Comparison of ENCODE assay signal across 9 cellular contexts in the genomic region with DNA sequence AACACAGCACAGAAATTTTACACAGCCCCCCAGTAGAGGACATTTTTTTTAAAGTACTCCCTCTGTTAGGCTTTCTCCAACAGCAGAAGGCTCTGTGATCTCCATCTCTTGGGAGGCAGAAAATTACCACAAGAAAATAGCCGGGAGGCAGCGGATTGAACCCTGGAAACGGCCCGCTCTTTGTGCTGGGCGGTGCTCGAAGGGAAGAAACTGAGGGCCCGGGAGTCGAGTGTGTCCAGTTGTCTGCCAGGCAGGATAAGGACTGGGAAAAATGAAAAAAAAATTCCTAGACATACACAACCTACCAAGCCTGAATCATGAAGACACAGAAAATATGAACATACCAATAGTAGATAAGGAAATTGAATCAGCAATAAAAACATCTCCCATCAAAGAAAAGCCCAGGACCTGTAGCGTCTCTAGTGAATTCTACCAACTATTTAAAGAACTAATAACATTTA. TPM values are rescaled to one million over a fixed set of nuclear protein-coding genes. Genes with fewer than 3 reads are reported as not detected.
DNase-seq lines count a peak whose midpoint lies in the region; ATAC-seq, FAIRE-seq and TF ChIP-seq lines count a peak whose summit lies in the region.
"Had no signal": no experiment of that assay in that cellular context is flagged by ENCODE, and none has a peak within 500 bp of the region (broad histone marks: within the 10 kb centered on the region; RNA-seq: fewer than 3 reads in every experiment).

No MANE protein-coding gene starts in this region.

- peaks cover 7% of the 10 kb centered on the region for H3K9me3 ChIP-seq in astrocyte (ENCODE audit: insufficient read depth, low read depth, low read length)
- H3K9me3 ChIP-seq in left lung = peaks cover 0 to 1% of the 10 kb centered on the region in 2 donors

- H3K27me3 Mint-ChIP-seq in astrocyte (ENCODE audit: low read depth, unreplicated experiment) (peaks cover 40% of the 10 kb centered on the region), nephron (ENCODE audit: low read depth) (peaks cover 93% of the 10 kb centered on the region)

- TF ChIP-seq CTCF in astrocyte (IDR thresholded peaks at IDR 0.05; ENCODE audit: insufficient read depth, low read depth, low read length) (no peak), nephron (IDR thresholded peaks at IDR 0.05; ENCODE audit: unreplicated experiment in 3 of 3) (no peak), left lung (IDR thresholded peaks at IDR 0.05) (no peak)

- peak overlapping the region; percentile 51 for H3K9ac ChIP-seq in astrocyte (ENCODE audit: low read length)

- peaks cover 6% of the 10 kb centered on the region for H3K9me3 Mint-ChIP-seq in astrocyte (ENCODE audit: unreplicated experiment)
- peaks cover 12% of the 10 kb centered on the region for H3K9me3 Mint-ChIP-seq in nephron

- DNase-seq in ELR (ENCODE audit: low read depth) (peak; percentile 68), M059J (ENCODE audit: low read depth) (peak; percentile 65), astrocyte (ENCODE audit: low read depth) (no peak), left lung (no peak), sciatic nerve (ENCODE audit: low spot score) (no peak), GM19238 (ENCODE audit: insufficient read length, low spot score) (no peak)
- DNase-seq: stimulated activated naive CD4-positive, alpha-beta T cell treated with Interleukin-2 at 50 U/mL for 16 hours had no signal

- FAIRE-seq in astrocyte (lab: Jason Lieb, UNC) = no peak

- H3K4me3 Mint-ChIP-seq in astrocyte (ENCODE audit: unreplicated experiment) (peak overlapping the region; percentile 90), nephron (peak overlapping the region; percentile 94 to 95 (median 95))

- H3K4me1 ChIP-seq in astrocyte (ENCODE audit: insufficient read depth, low read length) = peaks cover 6% of the 10 kb centered on the region
- H3K4me1 ChIP-seq in left lung = peaks cover 0 to 3% of the 10 kb centered on the region in 2 donors

- intact Hi-C loops in left lung (cut with DNase I) = no loop called here
- intact Hi-C loops in sciatic nerve (cut with DNase I) = no loop called here

- peaks cover 35% of the 10 kb centered on the region for H3K27me3 ChIP-seq in astrocyte (ENCODE audit: insufficient read depth, low read length)
- H3K27me3 ChIP-seq in left lung = peaks cover 79 to 100% of the 10 kb centered on the region in 2 donors

- peak overlapping the region; percentile 80 for H3K27ac Mint-ChIP-seq in astrocyte (ENCODE audit: unreplicated experiment)
- no peak overlapping the region for H3K27ac Mint-ChIP-seq in nephron

- H3K36me3 ChIP-seq in astrocyte (ENCODE audit: insufficient read depth, low read length) = no peaks in the 10 kb centered on the region
- H3K36me3 ChIP-seq in left lung = no peaks in the 10 kb centered on the region

- H3K4me3 ChIP-seq in astrocyte (ENCODE audit: insufficient read depth, low read depth, low read length) (peak overlapping the region; percentile 55), left lung (no peak overlapping the region)

- H2AFZ ChIP-seq in astrocyte (ENCODE audit: low read depth, low read length) = no peak overlapping the region

- peak overlapping the region; percentile 87 for H3K4me2 ChIP-seq in astrocyte (ENCODE audit: low read length)

- H3K4me1 Mint-ChIP-seq in astrocyte (ENCODE audit: low read depth, unreplicated experiment) (no peaks in the 10 kb centered on the region), nephron (peaks cover 14% of the 10 kb centered on the region)

- H3K27ac ChIP-seq in astrocyte (ENCODE audit: low read depth, low read length) (no peak overlapping the region), left lung (no peak overlapping the region)

- no peaks in the 10 kb centered on the region for H3K36me3 Mint-ChIP-seq in astrocyte (ENCODE audit: low read depth, unreplicated experiment)
- H3K36me3 Mint-ChIP-seq in nephron (ENCODE audit: low read depth) = no peaks in the 10 kb centered on the region

- no peaks in the 10 kb centered on the region for H3K79me2 ChIP-seq in astrocyte (ENCODE audit: insufficient read depth, low read length)

- no peak for ATAC-seq in left lung
- ATAC-seq in sciatic nerve = no peak
- ATAC-seq in GM18907 (IDR thresholded peaks at IDR 0.05; ENCODE audit: unreplicated experiment) = no peak

- no peaks in the 10 kb centered on the region for H4K20me1 ChIP-seq in astrocyte (ENCODE audit: insufficient read depth, low read length)

RNA-seq across cellular contexts. Expression of gene POM121L2, which starts 31.5 kb away (rescaled TPM):
- total RNA-seq in M059J (2014; rRNA removed; shearing (Covaris generic)) = not detected in 2 replicates
- total RNA-seq in astrocyte = not detected in 2 replicates
- not detected for total RNA-seq in left lung
- total RNA-seq in sciatic nerve = not detected

RNA-seq across cellular contexts. Expression of gene PRSS16, which starts 33.1 kb away (rescaled TPM):
- total RNA-seq in M059J (2014; rRNA removed; shearing (Covaris generic)) = 2.9 and 5.4 TPM in 2 replicates
- total RNA-seq in astrocyte (2.0 and 2.3 TPM in 2 replicates), left lung (10 to 100 TPM; 12.3 to 18.3 TPM), sciatic nerve (0.67 TPM)

Comparison
In these comparisons a context has a peak if more than half of its experiments do, and no peak if none do; other contexts are left out.
1. DNase-seq: peak in ELR (single experiment) and M059J (single experiment); none in astrocyte (single experiment), left lung (0 of 2), sciatic nerve (single experiment) and GM19238 (single experiment).